Comparison of ENCODE assay signal across 1 cellular context in genomic region chr2:10814571-10815331, GRCh38.
TF ChIP-seq lines count a peak whose summit lies in the region.

No MANE protein-coding gene starts in this region.

TF ChIP-seq in HepG2, 621 proteins besides CTCF, POLR2A, EP300 and RAD21 (continued from another document):
- TF ChIP-seq POLR2AphosphoS2 (IDR thresholded peaks at IDR 0.05; ENCODE audit: low read depth, low read length) = no peak
- no peak for TF ChIP-seq WIZ (CRISPR knock-in tag; IDR thresholded peaks at IDR 0.05)
- 0 out of 2 replicates have a peak, but pooled peaks have one; percentile 29 for TF ChIP-seq ARNTL (CRISPR knock-in tag; IDR thresholded peaks at IDR 0.05)
- TF ChIP-seq KLF13 (CRISPR knock-in tag; IDR thresholded peaks at IDR 0.05) = no peak
- TF ChIP-seq E2F1 (CRISPR knock-in tag; IDR thresholded peaks at IDR 0.05) = no peak
- TF ChIP-seq ZNF430 (CRISPR knock-in tag; IDR thresholded peaks at IDR 0.05) = no peak
- TF ChIP-seq TRIM22 (IDR thresholded peaks at IDR 0.05) = no peak
- TF ChIP-seq ZNF766 (CRISPR knock-in tag; IDR thresholded peaks at IDR 0.05; ENCODE audit: borderline replicate concordance) = no peak
- no peak for TF ChIP-seq ZNF207 (IDR thresholded peaks at IDR 0.05; ENCODE audit: borderline replicate concordance)
- no peak for TF ChIP-seq AHDC1 (CRISPR knock-in tag; IDR thresholded peaks at IDR 0.05; ENCODE audit: borderline replicate concordance)
- TF ChIP-seq ZIK1 (CRISPR knock-in tag; IDR thresholded peaks at IDR 0.05; ENCODE audit: borderline replicate concordance, low read depth) = no peak
- peak; percentile 60 to 70; a peak in 3 of 4 replicates for TF ChIP-seq HMGXB4 (CRISPR knock-in tag; IDR thresholded peaks at IDR 0.05; ENCODE audit: borderline replicate concordance in 1 of 2, low read depth in 1 of 2)
- no peak for TF ChIP-seq SIN3A (IDR thresholded peaks at IDR 0.05; ENCODE audit: borderline replicate concordance, low read depth, low read length)
- TF ChIP-seq ZNF260 (CRISPR knock-in tag; IDR thresholded peaks at IDR 0.05; ENCODE audit: borderline replicate concordance, low read depth) = no peak
- no peak for TF ChIP-seq SYNCRIP (IDR thresholded peaks at IDR 0.05; ENCODE audit: insufficient read depth, low read depth, low read length)
- TF ChIP-seq FOXK1 (CRISPR knock-in tag; IDR thresholded peaks at IDR 0.05; ENCODE audit: borderline replicate concordance, low read depth) = no peak
- no peak for TF ChIP-seq PRPF4 (IDR thresholded peaks at IDR 0.05; ENCODE audit: low read depth, low read length, poor library complexity, severe bottlenecking)
- no peak for TF ChIP-seq GPN1 (CRISPR knock-in tag; IDR thresholded peaks at IDR 0.05; ENCODE audit: borderline replicate concordance)
- no peak for TF ChIP-seq ATF2 (CRISPR knock-in tag; IDR thresholded peaks at IDR 0.05)
- no peak for TF ChIP-seq SMC3 (IDR thresholded peaks at IDR 0.05; ENCODE audit: low read length)
- TF ChIP-seq MEF2D (CRISPR knock-in tag; IDR thresholded peaks at IDR 0.05) = 0 out of 2 replicates have a peak, but pooled peaks have one; percentile 17
- TF ChIP-seq ZBTB33 (CRISPR knock-in tag; IDR thresholded peaks at IDR 0.05) = no peak
- no peak for TF ChIP-seq MNT (IDR thresholded peaks at IDR 0.05)
- no peak for TF ChIP-seq KLF6 (CRISPR knock-in tag; IDR thresholded peaks at IDR 0.05)
- TF ChIP-seq EEA1 (CRISPR knock-in tag; IDR thresholded peaks at IDR 0.05; ENCODE audit: borderline replicate concordance) = no peak
- TF ChIP-seq MXD3 (CRISPR knock-in tag; IDR thresholded peaks at IDR 0.05) = 0 out of 2 replicates have a peak, but pooled peaks have one; percentile 32
- TF ChIP-seq PHF5A (CRISPR knock-in tag; IDR thresholded peaks at IDR 0.05; ENCODE audit: low read depth, unreplicated experiment) = no peak
- no peak for TF ChIP-seq JARID2 (CRISPR knock-in tag; IDR thresholded peaks at IDR 0.05; ENCODE audit: insufficient replicate concordance)
- TF ChIP-seq MATR3 (CRISPR knock-in tag; IDR thresholded peaks at IDR 0.05) = no peak
